ENCODE assay signal across 13 cellular contexts in the genomic region with DNA sequence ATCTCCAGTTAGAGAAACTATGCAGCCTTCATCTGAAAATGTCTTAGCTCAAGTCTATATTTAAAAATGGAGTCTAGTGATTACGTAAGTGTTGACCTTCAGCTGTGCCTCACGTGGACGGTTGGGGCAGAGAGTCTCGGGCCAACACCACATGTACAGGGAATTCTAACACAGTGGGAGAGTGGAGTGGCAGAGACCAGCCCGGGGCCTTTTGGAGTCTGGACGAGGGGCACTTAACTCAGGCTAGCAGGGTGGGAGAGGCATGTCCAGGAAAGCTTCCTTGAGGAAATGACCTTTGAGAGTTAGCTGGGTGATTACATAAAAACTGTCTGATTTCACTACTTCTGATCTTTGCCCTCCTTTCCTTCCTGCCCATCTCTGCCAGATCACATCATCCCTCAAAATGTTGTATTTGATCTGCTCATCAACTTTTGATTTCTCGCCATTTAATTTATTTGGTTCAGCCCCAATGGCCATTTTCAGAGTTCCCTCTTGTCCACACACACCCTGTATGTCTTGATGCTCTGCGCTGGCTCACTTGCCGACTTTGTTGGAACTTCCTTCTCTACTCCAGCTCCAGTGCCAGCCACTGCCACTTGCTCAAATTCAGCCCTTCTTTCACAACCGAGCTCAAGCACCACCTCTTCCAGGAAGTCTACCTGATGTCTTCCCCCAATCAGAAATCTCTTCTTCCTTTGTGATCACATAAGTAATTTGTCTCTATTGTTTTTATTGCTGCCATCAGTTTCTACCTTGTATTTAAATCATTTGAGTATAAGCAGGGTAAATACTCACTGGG. TPM values are rescaled to one million over a fixed set of nuclear protein-coding genes. Genes with fewer than 3 reads are reported as not detected.
DNase-seq lines count a peak whose midpoint lies in the region; ATAC-seq and TF ChIP-seq lines count a peak whose summit lies in the region.
"Had no signal": no experiment of that assay in that cellular context is flagged by ENCODE, and none has a peak within 500 bp of the region (broad histone marks: within the 10 kb centered on the region; RNA-seq: fewer than 3 reads in every experiment).

No MANE protein-coding gene starts in this region.

- H3K27me3 ChIP-seq in lower lobe of right lung (ENCODE audit: low read depth) (no peaks in the 10 kb centered on the region), suprapubic skin (no peaks in the 10 kb centered on the region)

- peaks cover 11% of the 10 kb centered on the region for H3K36me3 ChIP-seq in lower lobe of right lung
- H3K36me3 ChIP-seq in suprapubic skin: peaks cover 15% of the 10 kb centered on the region

- intact Hi-C loops in lower lobe of right lung (cut with DNase I): no loop called here

- no peak for ATAC-seq in lower lobe of right lung
- ATAC-seq: GM12878 had no signal

- TF ChIP-seq CTCF in lower lobe of right lung (IDR thresholded peaks at IDR 0.05) (no peak), suprapubic skin (IDR thresholded peaks at IDR 0.05) (no peak)

- TF ChIP-seq POLR2A in suprapubic skin (IDR thresholded peaks at IDR 0.05): no peak

- no peak for TF ChIP-seq EP300 in suprapubic skin (IDR thresholded peaks at IDR 0.05)

- 82% methylated on average over 10 of the region's 10 CpGs for WGBS in suprapubic skin

- DNase-seq in NOMO-1 treated with dmso at 0.1 percent for 144 hours (lab: John Stamatoyannopoulos, UW; ENCODE audit: unreplicated experiment) (peak; percentile 62), dermis blood vessel endothelial cell (peak; percentile 8), lower lobe of right lung (peak; percentile 74), suprapubic skin (ENCODE audit: low spot score in 2 of 2) (no peak), GM03348 (ENCODE audit: low spot score) (no peak), LoVo (ENCODE audit: low spot score) (no peak), HPDE6-E6E7 (ENCODE audit: extremely low spot score) (no peak), NCI-H446 (lab: John Stamatoyannopoulos, UW) (no peak)
- DNase-seq: activated CD8-positive, alpha-beta memory T cell treated with anti-CD3 and anti-CD28 coated beads, Interleukin-2, amount 50 U/mL, for 4 hours; DMS53; NCI-H345; stimulated activated CD4-positive, alpha-beta T cell treated with anti-CD3 and anti-CD28 coated beads, Interleukin-4, amount 100 ng/mL, for 24 hours had no signal

- no peak overlapping the region for H3K4me3 ChIP-seq in lower lobe of right lung
- H3K4me3 ChIP-seq in suprapubic skin: no peak overlapping the region
- H3K4me3 ChIP-seq: GM12878 had no signal

- H3K27ac ChIP-seq in lower lobe of right lung: peak overlapping the region; percentile 69
- peak overlapping the region; percentile 20 for H3K27ac ChIP-seq in suprapubic skin

- H3K4me1 ChIP-seq in lower lobe of right lung (peaks cover 33% of the 10 kb centered on the region), suprapubic skin (peaks cover 22% of the 10 kb centered on the region)

- no peaks in the 10 kb centered on the region for H3K9me3 ChIP-seq in lower lobe of right lung
- no peaks in the 10 kb centered on the region for H3K9me3 ChIP-seq in suprapubic skin

RNA-seq across cellular contexts. Expression of a gene that starts 2.6 kb away (rescaled TPM):
- total RNA-seq in dermis blood vessel endothelial cell: 0.51 and 0.79 TPM in 2 replicates
- 10.8 TPM for total RNA-seq in lower lobe of right lung
- 1 to 10 TPM; 1.9 to 9.5 (median 3.6) TPM for total RNA-seq in suprapubic skin
- total RNA-seq: GM12878 had no signal

Comparison
In these comparisons a context has a peak if more than half of its experiments do, and no peak if none do; other contexts are left out.
1. DNase-seq: peak in NOMO-1 treated with dmso at 0.1 percent for 144 hours (single experiment), dermis blood vessel endothelial cell (single experiment) and lower lobe of right lung (single experiment); none in suprapubic skin (0 of 2), GM03348 (single experiment), LoVo (single experiment), HPDE6-E6E7 (single experiment) and NCI-H446 (0 of 2).